In the genomic region with DNA sequence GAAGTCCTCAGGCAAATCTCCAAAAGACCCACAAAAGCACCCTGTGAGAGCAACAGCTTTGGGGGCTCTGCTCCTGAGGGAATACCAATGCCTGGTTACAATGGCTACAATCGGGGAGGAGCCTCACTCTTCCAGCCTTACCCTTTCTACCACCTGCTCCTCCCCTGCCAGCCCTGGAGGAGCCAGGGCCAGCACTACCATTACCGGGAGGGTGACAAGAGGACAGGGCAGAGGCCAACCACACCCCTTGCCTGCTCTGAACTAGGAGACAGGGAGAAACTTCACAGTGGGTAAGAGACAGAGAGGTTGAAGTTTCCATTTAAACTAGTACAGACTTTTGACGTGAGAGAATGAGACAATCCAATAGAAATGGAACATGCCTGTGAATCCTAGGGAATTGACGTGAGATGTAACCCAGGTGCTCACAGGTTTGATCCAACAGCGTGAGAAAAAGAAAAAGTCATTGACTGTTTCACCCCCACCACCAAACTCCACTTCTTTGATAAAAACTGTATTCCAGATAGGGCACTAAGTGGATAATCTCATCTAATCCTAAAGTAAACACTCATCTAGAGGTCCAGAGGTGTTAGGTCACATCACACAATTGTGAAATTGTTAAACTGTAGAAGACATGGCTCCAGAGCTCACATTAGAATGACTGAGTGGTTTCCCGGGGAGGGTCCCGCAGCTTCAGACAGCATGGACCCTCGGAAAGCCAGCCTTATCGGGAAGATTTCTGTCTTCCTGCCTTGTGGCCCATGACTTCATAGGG, we compare ENCODE assay signal across 1 cellular context.
A peak's percentile ranks its signal among the peaks of the same experiment; 100 is the strongest.
TF ChIP-seq lines count a peak whose summit lies in the region.

No MANE protein-coding gene starts in this region.

TF ChIP-seq in HepG2, 621 proteins besides CTCF, POLR2A, EP300 and RAD21:
- TF ChIP-seq ZNF609 (CRISPR knock-in tag; IDR thresholded peaks at IDR 0.05; ENCODE audit: borderline replicate concordance), result peak; percentile 51; the same call in 1 of the 2 replicates
- TF ChIP-seq PITX1 (CRISPR knock-in tag; IDR thresholded peaks at IDR 0.05), result peak; percentile 99
- no peak for TF ChIP-seq ZFP36 (IDR thresholded peaks at IDR 0.05; ENCODE audit: borderline replicate concordance, low read depth, low read length, partially characterized antibody)
- TF ChIP-seq ZNF331 (CRISPR knock-in tag; IDR thresholded peaks at IDR 0.05), result no peak
- TF ChIP-seq ZNF780A (CRISPR knock-in tag; IDR thresholded peaks at IDR 0.05), result no peak
- TF ChIP-seq NKX3-1 (CRISPR knock-in tag; IDR thresholded peaks at IDR 0.05), result peak; percentile 81; the same call in 1 of the 2 replicates
- TF ChIP-seq AFF4 (CRISPR knock-in tag; IDR thresholded peaks at IDR 0.05), result no peak
- peak; percentile 65; the same call in 1 of the 2 replicates for TF ChIP-seq ZNF263 (CRISPR knock-in tag; IDR thresholded peaks at IDR 0.05)
- TF ChIP-seq HHEX (CRISPR knock-in tag; IDR thresholded peaks at IDR 0.05), result peak; percentile 67; the same call in 1 of the 2 replicates
- peak; percentile 78 for TF ChIP-seq NR2F6 (IDR thresholded peaks at IDR 0.05)
- no peak for TF ChIP-seq NR2F6 (CRISPR knock-in tag; IDR thresholded peaks at IDR 0.05)
- TF ChIP-seq FOXA3 (CRISPR knock-in tag; IDR thresholded peaks at IDR 0.05), result peak; percentile 40; the same call in 1 of the 2 replicates
- TF ChIP-seq, protein P1, sequence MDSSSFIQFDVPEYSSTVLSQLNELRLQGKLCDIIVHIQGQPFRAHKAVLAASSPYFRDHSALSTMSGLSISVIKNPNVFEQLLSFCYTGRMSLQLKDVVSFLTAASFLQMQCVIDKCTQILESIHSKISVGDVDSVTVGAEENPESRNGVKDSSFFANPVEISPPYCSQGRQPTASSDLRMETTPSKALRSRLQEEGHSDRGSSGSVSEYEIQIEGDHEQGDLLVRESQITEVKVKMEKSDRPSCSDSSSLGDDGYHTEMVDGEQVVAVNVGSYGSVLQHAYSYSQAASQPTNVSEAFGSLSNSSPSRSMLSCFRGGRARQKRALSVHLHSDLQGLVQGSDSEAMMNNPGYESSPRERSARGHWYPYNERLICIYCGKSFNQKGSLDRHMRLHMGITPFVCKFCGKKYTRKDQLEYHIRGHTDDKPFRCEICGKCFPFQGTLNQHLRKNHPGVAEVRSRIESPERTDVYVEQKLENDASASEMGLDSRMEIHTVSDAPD (CRISPR knock-in tag; IDR thresholded peaks at IDR 0.05), result 0 out of 2 replicates have a peak, but pooled peaks have one; percentile 40
- peak; percentile 30; the same call in 1 of the 2 replicates for TF ChIP-seq TBX3 (IDR thresholded peaks at IDR 0.05; ENCODE audit: borderline replicate concordance)
- TF ChIP-seq TCF7 (IDR thresholded peaks at IDR 0.05; ENCODE audit: low read depth), result peak; percentile 35; the same call in 1 of the 2 replicates
- TF ChIP-seq TBX2 (CRISPR knock-in tag; IDR thresholded peaks at IDR 0.05; ENCODE audit: borderline replicate concordance), result peak; percentile 77
- TF ChIP-seq KMT2B (CRISPR knock-in tag; IDR thresholded peaks at IDR 0.05), result no peak
- no peak for TF ChIP-seq ZNF784 (CRISPR knock-in tag; IDR thresholded peaks at IDR 0.05; ENCODE audit: borderline replicate concordance)
- peak; percentile 28; the same call in 1 of the 2 replicates for TF ChIP-seq CEBPG (CRISPR knock-in tag; IDR thresholded peaks at IDR 0.05)
- peak; percentile 80; the same call in 1 of the 2 replicates for TF ChIP-seq NR2F2 (IDR thresholded peaks at IDR 0.05; ENCODE audit: borderline replicate concordance, low read depth)
- TF ChIP-seq FOXA1 (IDR thresholded peaks at IDR 0.05), result no peak
- peak; percentile 62; the same call in 1 of the 2 replicates for TF ChIP-seq FOXA1 (CRISPR knock-in tag; IDR thresholded peaks at IDR 0.05)
- TF ChIP-seq GATAD2A (CRISPR knock-in tag; IDR thresholded peaks at IDR 0.05), result 0 out of 2 replicates have a peak, but pooled peaks have one; percentile 14
